Comparison of ENCODE assay signal across 8 cellular contexts in the genomic region with DNA sequence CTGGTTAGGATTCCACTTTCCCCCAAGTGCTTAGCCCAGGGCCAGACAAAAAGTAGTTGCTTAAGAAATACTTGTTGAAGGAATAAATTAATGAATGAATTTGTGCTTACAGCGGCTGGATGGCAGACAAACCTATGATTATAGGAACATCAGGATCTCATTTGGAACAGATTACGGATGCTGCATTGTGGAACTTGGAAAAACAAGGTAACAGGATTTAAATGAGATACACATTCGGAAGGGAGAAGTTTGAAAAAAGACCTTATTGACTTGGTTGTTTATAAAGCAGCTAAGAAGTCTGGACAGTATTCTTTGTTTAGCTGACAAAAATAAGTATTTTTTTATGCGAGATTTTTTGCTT. TPM values are rescaled to one million over a fixed set of nuclear protein-coding genes. Genes with fewer than 3 reads are reported as not detected.
DNase-seq lines count a peak whose midpoint lies in the region; ATAC-seq and TF ChIP-seq lines count a peak whose summit lies in the region.

No MANE protein-coding gene starts in this region.

- intact Hi-C loops in activated CD4-positive, alpha-beta memory T cell treated with anti-CD3 and anti-CD28 coated beads for 36 hours (cut with micrococcal nuclease), result loop anchor here (1.0 to 10.0 kb wide), 5 partner anchors 23 to 1593 kb away; partner anchors contain the start of genes BBS7, BLTP1 and SPRY1

- H3K4me1 ChIP-seq in iPS DF 6.9 (ENCODE audit: control insufficient read depth, insufficient read depth, low read length) (no peaks in the 10 kb centered on the region; the same call in 1 of the 2 replicates), smooth muscle cell (ENCODE audit: low read depth) (peaks cover 7% of the 10 kb centered on the region)

- DNase-seq in HFF-Myc (ENCODE audit: extremely low read depth, low read depth) (no peak), iPS DF 6.9 (ENCODE audit: low read depth, low spot score) (no peak), smooth muscle cell (lab: John Stamatoyannopoulos, UW; ENCODE audit: unreplicated experiment) (no peak), NCI-H2107 treated with DMSO at 0.1 percent for 48 hours (lab: John Stamatoyannopoulos, UW; ENCODE audit: unreplicated experiment) (no peak), cerebellar nuclear complex (lab: John Stamatoyannopoulos, UW) (no peak)
- DNase-seq in activated CD4-positive, alpha-beta memory T cell treated with anti-CD3 and anti-CD28 coated beads for 36 hours, result no peak

- H3K27ac Mint-ChIP-seq in activated CD4-positive, alpha-beta memory T cell treated with anti-CD3 and anti-CD28 coated beads for 36 hours, result peak overlapping the region; percentile 94

- H3K9ac ChIP-seq in smooth muscle cell (ENCODE audit: low read depth), result peak overlapping the region; percentile 91

- H3K9me3 ChIP-seq in iPS DF 6.9 (ENCODE audit: control insufficient read depth, insufficient read depth, low read length), result no peaks in the 10 kb centered on the region
- no peaks in the 10 kb centered on the region for H3K9me3 ChIP-seq in smooth muscle cell (replicated peaks; ENCODE audit: low read depth)

- no peaks in the 10 kb centered on the region for H3K27me3 Mint-ChIP-seq in activated CD4-positive, alpha-beta memory T cell treated with anti-CD3 and anti-CD28 coated beads for 36 hours

- no peaks in the 10 kb centered on the region for H3K27me3 ChIP-seq in iPS DF 6.9 (ENCODE audit: control insufficient read depth, insufficient read depth, low read length)
- H3K27me3 ChIP-seq in smooth muscle cell (ENCODE audit: low read depth), result no peaks in the 10 kb centered on the region

- peak overlapping the region; percentile 91 for H3K4me2 ChIP-seq in smooth muscle cell

- no peaks in the 10 kb centered on the region for H3F3A ChIP-seq in smooth muscle cell (ENCODE audit: low read depth)

- peak overlapping the region; percentile 100 for H2AFZ ChIP-seq in smooth muscle cell (ENCODE audit: low read depth)

- H3K36me3 Mint-ChIP-seq in activated CD4-positive, alpha-beta memory T cell treated with anti-CD3 and anti-CD28 coated beads for 36 hours, result peaks cover 30% of the 10 kb centered on the region

- TF ChIP-seq CTCF in HFF-Myc (IDR thresholded peaks at IDR 0.05; ENCODE audit: low read depth, low read length, missing control alignments) (no peak), smooth muscle cell (IDR thresholded peaks at IDR 0.05; ENCODE audit: borderline replicate concordance, insufficient read depth, poor library complexity, severe bottlenecking) (no peak)

- H3K79me2 ChIP-seq in smooth muscle cell (ENCODE audit: low read depth), result peaks cover 14% of the 10 kb centered on the region

- H3K4me1 Mint-ChIP-seq in activated CD4-positive, alpha-beta memory T cell treated with anti-CD3 and anti-CD28 coated beads for 36 hours (ENCODE audit: low read depth), result peaks cover 43% of the 10 kb centered on the region

- no peaks in the 10 kb centered on the region for H4K20me1 ChIP-seq in smooth muscle cell (ENCODE audit: low read depth)

- H3K4me3 ChIP-seq in HFF-Myc (replicated peaks; ENCODE audit: low read depth, low read length), result peak overlapping the region; percentile 96
- H3K4me3 ChIP-seq in iPS DF 6.9 (ENCODE audit: low read length), result peak overlapping the region; percentile 100
- peak overlapping the region; percentile 91 for H3K4me3 ChIP-seq in smooth muscle cell

- no peaks in the 10 kb centered on the region; the same call in 1 of the 2 replicates for H3K36me3 ChIP-seq in iPS DF 6.9 (ENCODE audit: control insufficient read depth, insufficient read depth, low read length)
- H3K36me3 ChIP-seq in smooth muscle cell (ENCODE audit: low read depth), result peaks cover 18% of the 10 kb centered on the region

- H3K4me3 Mint-ChIP-seq in activated CD4-positive, alpha-beta memory T cell treated with anti-CD3 and anti-CD28 coated beads for 36 hours, result peak overlapping the region; percentile 84

- H3K27ac ChIP-seq in iPS DF 6.9 (ENCODE audit: low read length) (no peak overlapping the region), smooth muscle cell (ENCODE audit: low read depth) (peak overlapping the region; percentile 86)

- no peaks in the 10 kb centered on the region for H3K9me3 Mint-ChIP-seq in activated CD4-positive, alpha-beta memory T cell treated with anti-CD3 and anti-CD28 coated beads for 36 hours

- POLR2A ChIA-PET in activated CD4-positive, alpha-beta memory T cell treated with anti-CD3 and anti-CD28 coated beads for 36 hours (lab: Charles Lee), result interaction anchor here (0.9 to 1.3 kb wide), 4 partner anchors 14 to 105 kb away, joined by 3 to 6 read pairs (median 4); partner anchors contain the start of genes ANXA5, BBS7 and CCNA2

- no peak for ATAC-seq in GM18511 (IDR thresholded peaks at IDR 0.05; ENCODE audit: unreplicated experiment)
- ATAC-seq in GM18520 (IDR thresholded peaks at IDR 0.05; ENCODE audit: unreplicated experiment), result no peak

- no CpG with 5 or more reads among the region's 4 CpGs for WGBS in iPS DF 6.9 (ENCODE audit: insufficient coverage, insufficient read length)
- WGBS in smooth muscle cell (ENCODE audit: low lambda C conversion rate), result 21% methylated on average over 4 of the region's 4 CpGs

- CTCF ChIA-PET in activated CD4-positive, alpha-beta memory T cell treated with anti-CD3 and anti-CD28 coated beads for 36 hours (lab: Charles Lee), result interaction anchor here (0.6 kb wide), 2 partner anchors 97 to 106 kb away, joined by 3 read pairs; no protein-coding TSS in a partner anchor

RNA-seq across cellular contexts. Expression of gene EXOSC9, which starts 0.6 kb away (rescaled TPM):
- total RNA-seq in activated CD4-positive, alpha-beta memory T cell treated with anti-CD3 and anti-CD28 coated beads for 36 hours, result 10 to 100 TPM; 65.9 to 68.0 TPM
- 45.1 and 56.2 TPM in 2 replicates for total RNA-seq in smooth muscle cell
- 27.6 and 31.8 TPM in 2 replicates for polyA plus RNA-seq in smooth muscle cell

RNA-seq across cellular contexts. Expression of gene CCNA2, which starts 22.0 kb away (rescaled TPM):
- 100 to 1,000 TPM in 1 of 2 experiments, 10 to 100 TPM in 1; 98.2 to 100 TPM for total RNA-seq in activated CD4-positive, alpha-beta memory T cell treated with anti-CD3 and anti-CD28 coated beads for 36 hours
- 21.4 and 22.5 TPM in 2 replicates for total RNA-seq in smooth muscle cell
- polyA plus RNA-seq in smooth muscle cell, result 13.0 and 16.2 TPM in 2 replicates

RNA-seq across cellular contexts. Expression of gene SMIM43, which starts 36.7 kb away (rescaled TPM):
- not detected for total RNA-seq in activated CD4-positive, alpha-beta memory T cell treated with anti-CD3 and anti-CD28 coated beads for 36 hours
- total RNA-seq in smooth muscle cell, result not detected in 2 replicates
- not detected in 2 replicates for polyA plus RNA-seq in smooth muscle cell
